In the genomic region with DNA sequence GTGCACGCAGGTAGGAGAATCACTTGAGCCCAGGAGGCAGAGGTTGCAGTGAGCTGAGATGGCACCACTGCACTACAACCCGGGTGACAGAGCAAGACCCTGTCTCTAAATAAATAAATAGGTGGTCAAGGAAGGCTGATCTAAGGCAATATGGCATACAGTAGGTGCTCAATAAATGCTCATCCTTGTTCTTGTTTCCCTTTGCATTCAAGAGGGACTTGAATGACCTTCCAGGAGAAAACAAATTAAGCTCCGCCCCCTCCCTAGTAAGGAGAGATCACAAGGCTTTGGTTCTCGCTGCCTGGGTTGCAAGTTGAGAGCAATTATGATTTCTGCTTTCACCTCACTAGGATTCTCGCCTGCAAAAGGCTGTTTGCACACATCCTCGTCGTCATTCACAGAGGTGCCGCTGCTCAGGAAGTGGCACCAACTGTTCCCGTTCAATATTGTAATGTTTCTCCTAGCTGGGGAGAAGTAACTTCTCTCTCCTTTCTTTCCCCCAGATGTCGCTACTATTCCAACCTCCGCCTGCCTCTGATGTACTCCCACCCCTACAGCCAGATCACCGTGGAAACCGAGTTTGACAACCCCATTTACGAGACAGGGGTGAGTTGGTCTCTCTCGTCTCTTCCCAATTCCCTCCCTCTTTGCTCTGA, we compare ENCODE assay signal across 13 cellular contexts. TPM values are rescaled to one million over a fixed set of nuclear protein-coding genes. Genes with fewer than 3 reads are reported as not detected.
DNase-seq lines count a peak whose midpoint lies in the region; ATAC-seq, FAIRE-seq and TF ChIP-seq lines count a peak whose summit lies in the region.
"Had no signal": no experiment of that assay in that cellular context is flagged by ENCODE, and none has a peak within 500 bp of the region (broad histone marks: within the 10 kb centered on the region; RNA-seq: fewer than 3 reads in every experiment).

No MANE protein-coding gene starts in this region.

- no peak overlapping the region for H3K27ac Mint-ChIP-seq in activated T-cell treated with anti-CD3 and anti-CD28 coated beads, Interleukin-2, amount 50 U/mL, for 72 hours
- H3K27ac Mint-ChIP-seq: natural killer cell treated with Interleukin-12 subunit alpha and Interleukin-12 subunit beta and Interleukin-15 and Interleukin-18, amount 100 ng/mL, for 72 hours had no signal

- POLR2A ChIA-PET in H1 (lab: Charles Lee; ENCODE audit: partially characterized antibody): no interaction called here

- peak overlapping the region; percentile 27 to 63; a peak in 3 of 4 replicates for H3K4me2 ChIP-seq in H1 (ENCODE audit: insufficient read depth in 1 of 2, low read depth in 2 of 2, low read length in 2 of 2)

- H4K8ac ChIP-seq in H1 (ENCODE audit: extremely low read depth, insufficient read depth, low read length): no peak overlapping the region

- H3K27me3 Mint-ChIP-seq in activated T-cell treated with anti-CD3 and anti-CD28 coated beads, Interleukin-2, amount 50 U/mL, for 72 hours (ENCODE audit: low read depth): peaks cover 60% of the 10 kb centered on the region

- 40% methylated on average over 15 of the region's 15 CpGs; no CpG with 5 or more reads in 1 of the 2 experiments for WGBS in H1 (ENCODE audit: extremely low coverage in 1 of 2, insufficient coverage in 1 of 2, insufficient read length in 1 of 2, insufficient replicate concordance in 2 of 2, low coverage in 1 of 2, low lambda C conversion rate in 2 of 2, missing lambda C conversion rate in 1 of 2), 2 experiments

- no peak overlapping the region for H2AK5ac ChIP-seq in H1 (ENCODE audit: low read depth, low read length)

- no peak overlapping the region for H4K91ac ChIP-seq in H1 (replicated peaks; ENCODE audit: insufficient read length, low read length)

- H3K4me3 ChIP-seq in H1 (ENCODE audit: extremely low read depth in 1 of 4, insufficient read depth in 2 of 4, low read depth in 3 of 4, low read length in 4 of 4): peak overlapping the region in 2 of 4 experiments; percentile 10 to 34; a peak in 2 of 8 replicates

- no peak overlapping the region for H3K4ac ChIP-seq in H1 (replicated peaks; ENCODE audit: insufficient read length, low read depth, low read length)

- TF ChIP-seq CTCF in H1 (IDR thresholded peaks at IDR 0.05; ENCODE audit: control extremely low read depth in 1 of 3, insufficient read depth in 1 of 3, low read depth in 1 of 3, low read length in 3 of 3): peak in 2 of 3 experiments; percentile 29 to 32; a peak in 2 of 4 replicates

- H2BK120ac ChIP-seq in H1 (replicated peaks; ENCODE audit: low read depth, low read length): no peak overlapping the region

- CTCF ChIA-PET in H1 (lab: Charles Lee; ENCODE audit: partially characterized antibody): interaction anchor here (0.8 to 8.4 kb wide), 8 partner anchors 10 to 126 kb away, joined by 3 to 55 read pairs (median 4); no protein-coding TSS in a partner anchor

- ATAC-seq in activated T-cell treated with anti-CD3 and anti-CD28 coated beads, Interleukin-2, amount 50 U/mL, for 72 hours (replicated peaks in 1 of 2): no peak
- no peak for ATAC-seq in GM21528 (IDR thresholded peaks at IDR 0.05; ENCODE audit: low FRiP score, unreplicated experiment)
- ATAC-seq: natural killer cell treated with Interleukin-12 subunit alpha and Interleukin-12 subunit beta and Interleukin-15 and Interleukin-18, amount 100 ng/mL, for 72 hours had no signal

- H2BK15ac ChIP-seq in H1 (ENCODE audit: low read length): no peak overlapping the region

- H4K5ac ChIP-seq in H1 (ENCODE audit: insufficient read length, low read depth, low read length): no peak overlapping the region

- H2BK20ac ChIP-seq in H1 (ENCODE audit: low read length): no peak overlapping the region

- peak overlapping the region; percentile 26 to 54 for H3K4me3 Mint-ChIP-seq in activated T-cell treated with anti-CD3 and anti-CD28 coated beads, Interleukin-2, amount 50 U/mL, for 72 hours
- H3K4me3 Mint-ChIP-seq: natural killer cell treated with Interleukin-12 subunit alpha and Interleukin-12 subunit beta and Interleukin-15 and Interleukin-18, amount 100 ng/mL, for 72 hours had no signal

- no peaks in the 10 kb centered on the region for H3K9me3 ChIP-seq in H1 (ENCODE audit: insufficient read depth in 2 of 2, low read depth in 1 of 2, low read length in 1 of 2)

- no peaks in the 10 kb centered on the region for H3K79me1 ChIP-seq in H1 (ENCODE audit: low read depth, low read length)

- H3K9me3 Mint-ChIP-seq in activated T-cell treated with anti-CD3 and anti-CD28 coated beads, Interleukin-2, amount 50 U/mL, for 72 hours: peaks cover 0 to 5% of the 10 kb centered on the region in 2 donors
- H3K9me3 Mint-ChIP-seq: natural killer cell treated with Interleukin-12 subunit alpha and Interleukin-12 subunit beta and Interleukin-15 and Interleukin-18, amount 100 ng/mL, for 72 hours had no signal

- no peak overlapping the region for H3K23ac ChIP-seq in H1 (ENCODE audit: insufficient read length)

- H3K27ac ChIP-seq in H1 (ENCODE audit: low read depth, low read length): no peak overlapping the region

- H3K4me1 ChIP-seq in H1 (replicated peaks in 1 of 4; ENCODE audit: control insufficient read depth in 3 of 4, insufficient read depth in 4 of 4, low read length in 3 of 4): peaks cover 0 to 4% (median 0%) of the 10 kb centered on the region in 4 experiments; a peak in 1 of 7 replicates

- TF ChIP-seq EP300 in H1 (IDR thresholded peaks at IDR 0.05; ENCODE audit: borderline replicate concordance in 1 of 2, low read depth in 2 of 2, low read length in 2 of 2): no peak

- TF ChIP-seq RAD21 in H1 (IDR thresholded peaks at IDR 0.05 in 1 of 2, conservative IDR thresholded peaks at IDR 0.05 in 1 of 2; ENCODE audit: low read depth in 2 of 2, low read length in 2 of 2): peak; percentile 55 to 62

- no peak for TF ChIP-seq POLR2A in H1 (IDR thresholded peaks at IDR 0.05; ENCODE audit: control extremely low read depth in 1 of 2, low read depth in 2 of 2, low read length in 2 of 2)

- no peaks in the 10 kb centered on the region for H4K20me1 ChIP-seq in H1 (replicated peaks in 1 of 2; ENCODE audit: control insufficient read depth in 1 of 2, insufficient read depth in 2 of 2, low read length in 2 of 2)

- H2BK12ac ChIP-seq in H1 (ENCODE audit: low read depth, low read length): no peak overlapping the region

- no peaks in the 10 kb centered on the region for H3K36me3 Mint-ChIP-seq in activated T-cell treated with anti-CD3 and anti-CD28 coated beads, Interleukin-2, amount 50 U/mL, for 72 hours (ENCODE audit: insufficient read depth in 2 of 2)
- H3K36me3 Mint-ChIP-seq: natural killer cell treated with Interleukin-12 subunit alpha and Interleukin-12 subunit beta and Interleukin-15 and Interleukin-18, amount 100 ng/mL, for 72 hours had no signal

- H2AFZ ChIP-seq in H1 (ENCODE audit: low read length): peak overlapping the region; percentile 77; the same call in 1 of the 2 replicates

- FAIRE-seq in H1 (lab: Jason Lieb, UNC): peak; percentile 77

- no peaks in the 10 kb centered on the region for H3K79me2 ChIP-seq in H1 (ENCODE audit: control insufficient read depth in 1 of 2, insufficient read depth in 2 of 2, low read length in 2 of 2)

- no peak overlapping the region for H2BK5ac ChIP-seq in H1 (ENCODE audit: low read depth, low read length)

- DNase-seq in activated T-cell treated with anti-CD3 and anti-CD28 coated beads, Interleukin-2, amount 50 U/mL, for 72 hours: no peak
- DNase-seq in activated T-cell treated with anti-CD3 and anti-CD28 coated beads, Interleukin-2, amount 50 U/mL, for 1 hour: no peak
- DNase-seq in NOMO-1 treated with dmso at 0.1 percent for 144 hours (lab: John Stamatoyannopoulos, UW; ENCODE audit: unreplicated experiment) (peak; percentile 15), H1 (ENCODE audit: low read depth in 1 of 2, low spot score in 2 of 2) (no peak), putamen (ENCODE audit: low spot score) (peak; percentile 56), NCI-H1048 (lab: John Stamatoyannopoulos, UW) (no peak), UCSD-AML1 (lab: John Stamatoyannopoulos, UW; ENCODE audit: unreplicated experiment) (no peak)
- DNase-seq: activated CD4-positive, alpha-beta T cell treated with anti-CD3 and anti-CD28 coated beads for 1 hour; NCI-H2171 treated with DMSO at 0.1 percent for 48 hours; SHP77; trophoblast cell had no signal

- no peak overlapping the region for H3K14ac ChIP-seq in H1 (ENCODE audit: insufficient read length)

- peaks cover 13% of the 10 kb centered on the region for H3K4me1 Mint-ChIP-seq in activated T-cell treated with anti-CD3 and anti-CD28 coated beads, Interleukin-2, amount 50 U/mL, for 72 hours (ENCODE audit: low read depth)

- H3K36me3 ChIP-seq in H1 (ENCODE audit: control insufficient read depth in 2 of 4, insufficient read depth in 4 of 4, low read length in 3 of 4): no peaks in the 10 kb centered on the region

- peaks cover 3% of the 10 kb centered on the region; the same call in 1 of the 2 replicates for H3K23me2 ChIP-seq in H1 (ENCODE audit: low read depth, low read length)

- H3K9ac ChIP-seq in H1 (replicated peaks in 1 of 4; ENCODE audit: extremely low read depth in 1 of 4, low read depth in 3 of 4, low read length in 3 of 4): no peak overlapping the region; a peak in 1 of 7 replicates

- no peaks in the 10 kb centered on the region for H3K27me3 ChIP-seq in H1 (replicated peaks in 1 of 4; ENCODE audit: control insufficient read depth in 3 of 4, extremely low read depth in 1 of 4, insufficient read depth in 3 of 4, low read length in 3 of 4)

- H3K18ac ChIP-seq in H1 (ENCODE audit: extremely low read depth, low read length): 0 out of 2 replicates have a peak overlapping the region, but pooled peaks have one; percentile 16

- H3K56ac ChIP-seq in H1 (replicated peaks; ENCODE audit: insufficient read length, low read depth, low read length): no peak overlapping the region

TF ChIP-seq in H1, 55 proteins besides CTCF, POLR2A, EP300 and RAD21 (continues in another document):
- TF ChIP-seq TCF12 (IDR thresholded peaks at IDR 0.05; ENCODE audit: low read depth, low read length) (no peak), RFX5 (IDR thresholded peaks at IDR 0.05; ENCODE audit: borderline replicate concordance, low read depth, low read length) (no peak), CTBP2 (IDR thresholded peaks at IDR 0.05; ENCODE audit: borderline replicate concordance, insufficient read depth, insufficient read length, low read length) (no peak)
- TF ChIP-seq, protein P1, sequence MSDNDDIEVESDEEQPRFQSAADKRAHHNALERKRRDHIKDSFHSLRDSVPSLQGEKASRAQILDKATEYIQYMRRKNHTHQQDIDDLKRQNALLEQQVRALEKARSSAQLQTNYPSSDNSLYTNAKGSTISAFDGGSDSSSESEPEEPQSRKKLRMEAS (IDR thresholded peaks at IDR 0.05): no peak

RNA-seq across cellular contexts. Expression of a gene that starts 51.8 kb away (rescaled TPM):
- 10 to 100 TPM; 14.6 to 18.1 TPM for total RNA-seq in activated T-cell treated with anti-CD3 and anti-CD28 coated beads, Interleukin-2, amount 50 U/mL, for 72 hours
- total RNA-seq in H1 (2021; fragmentation: NEBNext Ultra II Directional; extraction: Animal tissue kit (Norgen Biotek cat#: 25700)): 11.0 and 11.1 TPM in 2 replicates
- 7.2 and 8.1 TPM in 2 replicates for polyA plus RNA-seq in H1 (2011; rRNA removed)
- 6.7 TPM for polyA plus RNA-seq in H1 (2011; cell fraction: cytosol; rRNA removed)
- 7.9 TPM for polyA plus RNA-seq in H1 (2011; cell fraction: nucleus; rRNA removed)
- polyA plus RNA-seq in H1 (2012, experiment 1 of 2): 5.3 to 7.6 TPM (median 7.1 TPM) in 4 replicates
- 5.6 TPM for polyA plus RNA-seq in H1 (2012, experiment 2 of 2)
- 8.7 TPM for polyA plus RNA-seq in H1 (2013, experiment 1 of 2)
- polyA plus RNA-seq in H1 (2013, experiment 2 of 2): 8.7 TPM
- polyA minus RNA-seq in H1 (2011; rRNA and poly(A)+ RNA removed): 8.7 and 9.2 TPM in 2 replicates
- polyA minus RNA-seq in H1 (2011; cell fraction: cytosol; rRNA and poly(A)+ RNA removed): 6.6 TPM
- 7.5 TPM for polyA minus RNA-seq in H1 (2011; cell fraction: nucleus; rRNA and poly(A)+ RNA removed)

Comparison
In these comparisons a context has a peak if more than half of its experiments do, and no peak if none do; other contexts are left out.
1. DNase-seq: peak in NOMO-1 treated with dmso at 0.1 percent for 144 hours (single experiment) and putamen (single experiment); none in activated T-cell treated with anti-CD3 and anti-CD28 coated beads, Interleukin-2, amount 50 U/mL, for 72 hours (0 of 2), activated T-cell treated with anti-CD3 and anti-CD28 coated beads, Interleukin-2, amount 50 U/mL, for 1 hour (single experiment), H1 (0 of 2), NCI-H1048 (single experiment) and UCSD-AML1 (single experiment).